22 cellular contexts compared by ENCODE assay signal in genomic region chr3:168796339-168796738, GRCh38.
"Had no signal": no experiment of that assay in that cellular context is flagged by ENCODE, and none has a peak within 500 bp of the region (broad histone marks: within the 10 kb centered on the region; RNA-seq: fewer than 3 reads in every experiment).

No MANE protein-coding gene starts in this region.

- H3K27me3 Mint-ChIP-seq: naive B cell; naive thymus-derived CD8-positive, alpha-beta T cell had no signal

- H3K4me3 Mint-ChIP-seq: immature natural killer cell; mesothelial cell of epicardium; naive B cell; naive thymus-derived CD8-positive, alpha-beta T cell had no signal

- H3K36me3 Mint-ChIP-seq: immature natural killer cell; naive B cell; naive thymus-derived CD8-positive, alpha-beta T cell had no signal

- DNase-seq: dermis blood vessel endothelial cell; dorsolateral prefrontal cortex; effector CD4-positive, alpha-beta T cell; effector memory CD4-positive, alpha-beta T cell; foreskin keratinocyte; heart left ventricle; hypothalamus; immature natural killer cell; islet precursor cell; kidney; kidney glomerular epithelial cell; left cardiac atrium; left lung; left ventricle myocardium superior; lower lobe of right lung; mesenchymal stem cell; mucosa of descending colon; naive B cell; naive thymus-derived CD8-positive, alpha-beta T cell had no signal

- ATAC-seq: foreskin keratinocyte; gastroesophageal sphincter; heart left ventricle; left cardiac atrium; left lung; left ventricle myocardium superior; lower lobe of right lung; mucosa of descending colon; naive thymus-derived CD8-positive, alpha-beta T cell had no signal

- H3K27ac Mint-ChIP-seq: immature natural killer cell; mesothelial cell of epicardium; naive B cell; naive thymus-derived CD8-positive, alpha-beta T cell had no signal

- H3K9me3 ChIP-seq: esophagus muscularis mucosa, gastroesophageal sphincter, heart left ventricle, left lung, lower lobe of right lung, mucosa of descending colon had no signal

- H3K4me1 Mint-ChIP-seq: immature natural killer cell; naive B cell; naive thymus-derived CD8-positive, alpha-beta T cell had no signal

- H3K9me3 Mint-ChIP-seq: mesothelial cell of epicardium, naive B cell had no signal
